9 cellular contexts compared by ENCODE assay signal in the genomic region with DNA sequence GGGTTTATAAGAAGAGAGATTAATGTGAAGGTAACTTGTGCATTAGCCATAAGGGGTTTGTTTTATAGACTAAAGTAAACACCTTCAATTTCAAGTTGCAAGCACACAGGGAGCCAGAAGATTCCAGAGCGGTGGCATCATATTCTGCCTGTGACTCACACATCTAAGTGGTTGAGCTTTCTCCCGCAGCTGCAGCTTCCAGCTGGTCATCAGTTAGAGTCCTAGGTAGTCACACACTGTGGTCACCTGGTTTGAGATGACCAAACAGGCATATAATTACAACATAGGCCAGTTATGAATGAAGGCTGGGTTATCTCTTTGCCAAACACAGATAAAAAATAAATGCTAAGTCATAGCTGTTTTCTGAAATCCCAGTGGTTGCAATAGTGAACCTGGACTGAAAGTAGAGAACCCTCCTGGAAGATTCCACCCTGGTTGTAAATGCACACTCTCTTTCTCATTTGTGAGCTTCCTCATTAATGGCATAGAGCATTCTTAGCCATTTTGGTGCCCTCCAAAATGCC.
DNase-seq lines count a peak whose midpoint lies in the region; ATAC-seq and TF ChIP-seq lines count a peak whose summit lies in the region.
"Had no signal": no experiment of that assay in that cellular context is flagged by ENCODE, and none has a peak within 500 bp of the region (broad histone marks: within the 10 kb centered on the region; RNA-seq: fewer than 3 reads in every experiment).

No MANE protein-coding gene starts in this region.

- intact Hi-C loops in thyroid gland (cut with DNase I): no loop called here

- no peaks in the 10 kb centered on the region for H3K9me3 ChIP-seq in thyroid gland
- H3K9me3 ChIP-seq: tibial artery had no signal

- H3K36me3 ChIP-seq in thyroid gland: no peaks in the 10 kb centered on the region
- H3K36me3 ChIP-seq: tibial artery had no signal

- peak; percentile 20 for DNase-seq in NCI-H2227 (lab: John Stamatoyannopoulos, UW; ENCODE audit: unreplicated experiment)
- DNase-seq in NCI-H2227 treated with DMSO at 0.1 percent for 48 hours (lab: John Stamatoyannopoulos, UW): no peak
- peak; percentile 73 for DNase-seq in hepatic stellate cell (ENCODE audit: low spot score)
- DNase-seq in thyroid gland: peak; percentile 64 to 79
- DNase-seq in SK-N-DZ (ENCODE audit: low spot score): no peak
- DNase-seq in T-helper 1 cell: no peak

- ATAC-seq in SK-N-SH treated with all-trans-retinoic acid at 6 μM for 48 hours: peak; percentile 99
- no peak for ATAC-seq in HG03460 (IDR thresholded peaks at IDR 0.05; ENCODE audit: unreplicated experiment)

- peaks cover 0 to 3% of the 10 kb centered on the region in 2 donors for H3K4me1 ChIP-seq in thyroid gland

- no peak overlapping the region for H3K27ac ChIP-seq in thyroid gland
- H3K27ac ChIP-seq: tibial artery had no signal

- TF ChIP-seq POLR2A in thyroid gland (IDR thresholded peaks at IDR 0.05): no peak

- 36 to 47% methylated on average over 2 of the region's 2 CpGs for WGBS in thyroid gland, 2 donors

- H3K4me3 ChIP-seq in thyroid gland (replicated peaks in 1 of 3): no peak overlapping the region
- H3K4me3 ChIP-seq: tibial artery had no signal

- no peak for TF ChIP-seq CTCF in thyroid gland (IDR thresholded peaks at IDR 0.05)

- no peaks in the 10 kb centered on the region for H3K27me3 ChIP-seq in thyroid gland
- H3K27me3 ChIP-seq: tibial artery had no signal

TF ChIP-seq in SK-N-SH treated with all-trans-retinoic acid at 6 μM for 48 hours, 23 proteins besides CTCF, POLR2A, EP300 and RAD21:
- TF ChIP-seq ZFP30 (CRISPR knock-in tag; IDR thresholded peaks at IDR 0.05): no peak
- TF ChIP-seq, protein P1, sequence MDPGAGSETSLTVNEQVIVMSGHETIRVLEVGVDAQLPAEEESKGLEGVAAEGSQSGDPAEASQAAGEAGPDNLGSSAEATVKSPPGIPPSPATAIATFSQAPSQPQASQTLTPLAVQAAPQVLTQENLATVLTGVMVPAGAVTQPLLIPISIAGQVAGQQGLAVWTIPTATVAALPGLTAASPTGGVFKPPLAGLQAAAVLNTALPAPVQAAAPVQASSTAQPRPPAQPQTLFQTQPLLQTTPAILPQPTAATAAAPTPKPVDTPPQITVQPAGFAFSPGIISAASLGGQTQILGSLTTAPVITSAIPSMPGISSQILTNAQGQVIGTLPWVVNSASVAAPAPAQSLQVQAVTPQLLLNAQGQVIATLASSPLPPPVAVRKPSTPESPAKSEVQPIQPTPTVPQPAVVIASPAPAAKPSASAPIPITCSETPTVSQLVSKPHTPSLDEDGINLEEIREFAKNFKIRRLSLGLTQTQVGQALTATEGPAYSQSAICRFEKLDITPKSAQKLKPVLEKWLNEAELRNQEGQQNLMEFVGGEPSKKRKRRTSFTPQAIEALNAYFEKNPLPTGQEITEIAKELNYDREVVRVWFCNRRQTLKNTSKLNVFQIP (CRISPR knock-in tag; IDR thresholded peaks at IDR 0.05; ENCODE audit: borderline replicate concordance, low read depth): no peak
- TF ChIP-seq, protein P2, sequence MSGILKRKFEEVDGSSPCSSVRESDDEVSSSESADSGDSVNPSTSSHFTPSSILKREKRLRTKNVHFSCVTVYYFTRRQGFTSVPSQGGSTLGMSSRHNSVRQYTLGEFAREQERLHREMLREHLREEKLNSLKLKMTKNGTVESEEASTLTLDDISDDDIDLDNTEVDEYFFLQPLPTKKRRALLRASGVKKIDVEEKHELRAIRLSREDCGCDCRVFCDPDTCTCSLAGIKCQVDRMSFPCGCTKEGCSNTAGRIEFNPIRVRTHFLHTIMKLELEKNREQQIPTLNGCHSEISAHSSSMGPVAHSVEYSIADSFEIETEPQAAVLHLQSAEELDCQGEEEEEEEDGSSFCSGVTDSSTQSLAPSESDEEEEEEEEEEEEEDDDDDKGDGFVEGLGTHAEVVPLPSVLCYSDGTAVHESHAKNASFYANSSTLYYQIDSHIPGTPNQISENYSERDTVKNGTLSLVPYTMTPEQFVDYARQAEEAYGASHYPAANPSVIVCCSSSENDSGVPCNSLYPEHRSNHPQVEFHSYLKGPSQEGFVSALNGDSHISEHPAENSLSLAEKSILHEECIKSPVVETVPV (CRISPR knock-in tag; IDR thresholded peaks at IDR 0.05): no peak
- TF ChIP-seq CSDC2 (CRISPR knock-in tag; IDR thresholded peaks at IDR 0.05): no peak
- TF ChIP-seq, protein P3, sequence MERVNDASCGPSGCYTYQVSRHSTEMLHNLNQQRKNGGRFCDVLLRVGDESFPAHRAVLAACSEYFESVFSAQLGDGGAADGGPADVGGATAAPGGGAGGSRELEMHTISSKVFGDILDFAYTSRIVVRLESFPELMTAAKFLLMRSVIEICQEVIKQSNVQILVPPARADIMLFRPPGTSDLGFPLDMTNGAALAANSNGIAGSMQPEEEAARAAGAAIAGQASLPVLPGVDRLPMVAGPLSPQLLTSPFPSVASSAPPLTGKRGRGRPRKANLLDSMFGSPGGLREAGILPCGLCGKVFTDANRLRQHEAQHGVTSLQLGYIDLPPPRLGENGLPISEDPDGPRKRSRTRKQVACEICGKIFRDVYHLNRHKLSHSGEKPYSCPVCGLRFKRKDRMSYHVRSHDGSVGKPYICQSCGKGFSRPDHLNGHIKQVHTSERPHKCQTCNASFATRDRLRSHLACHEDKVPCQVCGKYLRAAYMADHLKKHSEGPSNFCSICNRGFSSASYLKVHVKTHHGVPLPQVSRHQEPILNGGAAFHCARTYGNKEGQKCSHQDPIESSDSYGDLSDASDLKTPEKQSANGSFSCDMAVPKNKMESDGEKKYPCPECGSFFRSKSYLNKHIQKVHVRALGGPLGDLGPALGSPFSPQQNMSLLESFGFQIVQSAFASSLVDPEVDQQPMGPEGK (CRISPR knock-in tag; IDR thresholded peaks at IDR 0.05; ENCODE audit: borderline replicate concordance): no peak
- no peak for TF ChIP-seq ESRRG (CRISPR knock-in tag; IDR thresholded peaks at IDR 0.05)
- TF ChIP-seq ISL1 (CRISPR knock-in tag; IDR thresholded peaks at IDR 0.05): peak; percentile 80
- peak; percentile 8; the same call in 1 of the 2 replicates for TF ChIP-seq ZFP3 (CRISPR knock-in tag; IDR thresholded peaks at IDR 0.05)
- TF ChIP-seq, protein P4, sequence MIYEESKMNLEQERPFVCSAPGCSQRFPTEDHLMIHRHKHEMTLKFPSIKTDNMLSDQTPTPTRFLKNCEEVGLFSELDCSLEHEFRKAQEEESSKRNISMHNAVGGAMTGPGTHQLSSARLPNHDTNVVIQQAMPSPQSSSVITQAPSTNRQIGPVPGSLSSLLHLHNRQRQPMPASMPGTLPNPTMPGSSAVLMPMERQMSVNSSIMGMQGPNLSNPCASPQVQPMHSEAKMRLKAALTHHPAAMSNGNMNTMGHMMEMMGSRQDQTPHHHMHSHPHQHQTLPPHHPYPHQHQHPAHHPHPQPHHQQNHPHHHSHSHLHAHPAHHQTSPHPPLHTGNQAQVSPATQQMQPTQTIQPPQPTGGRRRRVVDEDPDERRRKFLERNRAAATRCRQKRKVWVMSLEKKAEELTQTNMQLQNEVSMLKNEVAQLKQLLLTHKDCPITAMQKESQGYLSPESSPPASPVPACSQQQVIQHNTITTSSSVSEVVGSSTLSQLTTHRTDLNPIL (CRISPR knock-in tag; IDR thresholded peaks at IDR 0.05; ENCODE audit: low read depth): peak; percentile 69; the same call in 1 of the 2 replicates
- TF ChIP-seq SNAI2 (CRISPR knock-in tag; IDR thresholded peaks at IDR 0.05): no peak
- no peak for TF ChIP-seq ZNF8 (CRISPR knock-in tag; IDR thresholded peaks at IDR 0.05)
- TF ChIP-seq ZNF70 (CRISPR knock-in tag; IDR thresholded peaks at IDR 0.05): no peak

Comparison
In these comparisons a context has a peak if more than half of its experiments do, and no peak if none do; other contexts are left out.
1. DNase-seq: peak in NCI-H2227 (single experiment), hepatic stellate cell (single experiment) and thyroid gland (2 of 2); none in NCI-H2227 treated with DMSO at 0.1 percent for 48 hours (single experiment), SK-N-DZ (single experiment) and T-helper 1 cell (0 of 5).